ENCODE assay signal across 9 cellular contexts in the genomic region with DNA sequence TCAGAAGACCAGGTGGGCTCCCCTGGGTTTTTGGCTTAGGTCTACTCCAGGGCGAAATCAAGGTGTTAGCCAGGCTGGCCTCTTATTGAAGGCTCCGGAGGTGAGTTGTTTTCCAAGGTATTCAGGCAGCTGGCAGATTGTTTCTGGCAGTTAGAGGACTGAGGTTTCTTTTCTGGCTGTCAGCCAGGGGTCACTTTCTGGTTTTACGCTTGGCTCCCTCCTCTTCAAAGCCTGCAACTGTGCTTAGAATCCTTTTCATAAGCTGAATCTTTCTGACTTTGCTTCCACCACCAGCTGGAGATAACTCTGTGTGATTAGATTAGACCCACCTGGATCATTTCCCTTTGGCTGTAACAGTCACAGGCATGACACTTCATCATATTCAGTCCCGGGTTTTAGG. TPM values are rescaled to one million over a fixed set of nuclear protein-coding genes. Genes with fewer than 3 reads are reported as not detected.
DNase-seq lines count a peak whose midpoint lies in the region; ATAC-seq, FAIRE-seq and TF ChIP-seq lines count a peak whose summit lies in the region.
"Had no signal": no experiment of that assay in that cellular context is flagged by ENCODE, and none has a peak within 500 bp of the region (broad histone marks: within the 10 kb centered on the region; RNA-seq: fewer than 3 reads in every experiment).

No MANE protein-coding gene starts in this region.

- H3K9me3 Mint-ChIP-seq in mesothelial cell of epicardium: no peaks in the 10 kb centered on the region

- peaks cover 40% of the 10 kb centered on the region for H3K4me1 Mint-ChIP-seq in mesothelial cell of epicardium

- no peak overlapping the region for H3K27ac ChIP-seq in caudate nucleus (ENCODE audit: low read depth, low read length)
- H3K27ac ChIP-seq: tibial nerve had no signal

- peak; percentile 47 for FAIRE-seq in GM18507 (lab: Jason Lieb, UNC)

- no peaks in the 10 kb centered on the region for H3K36me3 Mint-ChIP-seq in mesothelial cell of epicardium

- H3K27me3 Mint-ChIP-seq in mesothelial cell of epicardium (ENCODE audit: low read depth): no peaks in the 10 kb centered on the region

- H3K4me3 Mint-ChIP-seq in mesothelial cell of epicardium: no peak overlapping the region

- ATAC-seq in HG03457 (IDR thresholded peaks at IDR 0.05; ENCODE audit: unreplicated experiment): no peak

- H3K27ac Mint-ChIP-seq in mesothelial cell of epicardium: peak overlapping the region; percentile 75

- in situ Hi-C loops in GM13976 (cut with MboI; ENCODE audit: low sequenced_read_pairs, unreplicated experiment): no loop called here

- DNase-seq in GM18507 (ENCODE audit: extremely low spot score, insufficient read length, low read depth) (no peak), LHCN-M2 (ENCODE audit: low read depth) (peak; percentile 5), SHP77 treated with DMSO at 0.1 percent for 48 hours (lab: John Stamatoyannopoulos, UW) (peak; percentile 74), mesothelial cell of epicardium (ENCODE audit: low spot score in 2 of 2, unreplicated experiment in 2 of 2) (peak; percentile 45 to 58), GM13976 (ENCODE audit: low spot score) (no peak), GM19238 (ENCODE audit: insufficient read length, low spot score) (no peak), caudate nucleus (lab: John Stamatoyannopoulos, UW) (no peak)

- TF ChIP-seq CTCF in mesothelial cell of epicardium (IDR thresholded peaks at IDR 0.05; ENCODE audit: unreplicated experiment): no peak
- no peak for TF ChIP-seq CTCF in GM13976 (IDR thresholded peaks at IDR 0.05; ENCODE audit: borderline replicate concordance, control extremely low read depth, extremely low read depth, insufficient read depth, missing control alignments)

RNA-seq across cellular contexts. Expression of a gene that starts 24.6 kb away (rescaled TPM):
- total RNA-seq in LHCN-M2 (2014; rRNA removed): 33.8 and 36.9 TPM in 2 replicates
- polyA plus RNA-seq in LHCN-M2 (2012): 9.0 TPM
- total RNA-seq in mesothelial cell of epicardium: 8.5 to 10.2 TPM (median 9.7 TPM) in 3 replicates

Comparison
In these comparisons a context has a peak if more than half of its experiments do, and no peak if none do; other contexts are left out.
1. DNase-seq: peak in LHCN-M2 (single experiment), SHP77 treated with DMSO at 0.1 percent for 48 hours (single experiment) and mesothelial cell of epicardium (2 of 2); none in GM18507 (single experiment), GM13976 (single experiment), GM19238 (single experiment) and caudate nucleus (0 of 61).